Comparison of ENCODE assay signal across 8 cellular contexts in the genomic region with DNA sequence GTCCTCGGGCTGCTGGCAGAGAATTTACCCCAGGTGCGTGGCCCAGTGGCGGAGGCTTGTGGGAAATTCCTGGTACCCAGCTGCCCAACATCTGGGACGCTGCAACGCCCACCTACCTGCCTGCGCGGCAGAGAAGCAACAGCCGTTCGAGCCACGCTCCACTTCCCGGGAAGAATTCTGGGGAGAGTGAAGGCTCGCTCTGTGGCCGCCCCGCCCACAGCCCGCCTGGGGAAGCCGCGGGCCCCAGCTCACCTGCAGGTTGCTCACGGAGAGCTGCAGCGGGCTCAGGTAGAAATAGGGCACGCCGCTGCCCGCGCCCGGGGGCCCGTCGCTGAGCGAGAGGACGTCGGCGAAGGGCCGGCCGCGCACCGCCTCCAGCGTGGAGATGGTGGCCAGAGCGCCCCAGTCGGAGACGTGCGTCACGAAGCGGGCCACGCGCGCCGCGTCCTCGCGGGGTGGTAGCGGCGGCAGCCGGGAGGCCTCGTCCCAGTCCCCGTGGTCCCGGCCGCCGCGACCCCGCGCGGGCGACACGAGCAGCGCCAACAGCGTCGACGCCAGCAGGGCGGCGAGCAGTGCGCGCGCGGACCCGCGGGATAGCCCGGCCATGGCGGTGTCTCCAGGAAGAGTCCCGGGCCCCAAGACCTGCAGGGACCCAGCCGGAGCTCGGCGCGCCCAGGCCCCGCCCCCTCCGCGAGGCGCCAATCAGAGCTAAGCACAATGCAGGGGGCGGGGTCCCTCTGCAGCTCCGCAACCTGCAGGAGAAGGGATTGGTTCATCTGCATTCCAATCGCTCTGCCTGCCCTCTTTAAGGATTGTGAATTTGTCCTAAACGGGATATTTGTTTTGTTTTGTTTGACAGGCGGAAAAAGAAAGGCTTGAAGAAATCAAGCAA. TPM values are rescaled to one million over a fixed set of nuclear protein-coding genes. Genes with fewer than 3 reads are reported as not detected.
DNase-seq lines count a peak whose midpoint lies in the region; ATAC-seq and TF ChIP-seq lines count a peak whose summit lies in the region.

A gene (minus strand): TSS at position 627 of the 892 bp plus-strand sequence.

- H3K4me1 Mint-ChIP-seq in activated naive CD8-positive, alpha-beta T cell treated with anti-CD3 and anti-CD28 coated beads, Interleukin-2, amount 50 U/mL, for 24 hours: peaks cover 38% of the 10 kb centered on the region

- H3K9ac ChIP-seq in parathyroid adenoma: peak within 1 kb of the TSS; percentile 37

- H3K36me3 ChIP-seq in parathyroid adenoma (ENCODE audit: control insufficient read depth, insufficient read depth, low read length) (no peaks in the 10 kb centered on the region), tibial nerve (no peaks in the 10 kb centered on the region)

- ATAC-seq in HG02763 (IDR thresholded peaks at IDR 0.05; ENCODE audit: unreplicated experiment) (peak; percentile 98), Right ventricle myocardium superior (ENCODE audit: poor library complexity) (peak; percentile 99)
- peak; percentile 100 for ATAC-seq in activated naive CD8-positive, alpha-beta T cell treated with anti-CD3 and anti-CD28 coated beads, Interleukin-2, amount 50 U/mL, for 24 hours

- H3K9me3 ChIP-seq in parathyroid adenoma (ENCODE audit: control insufficient read depth, low read length) (no peaks in the 10 kb centered on the region), tibial nerve (no peaks in the 10 kb centered on the region)

- no peaks in the 10 kb centered on the region for H3K36me3 Mint-ChIP-seq in activated naive CD8-positive, alpha-beta T cell treated with anti-CD3 and anti-CD28 coated beads, Interleukin-2, amount 50 U/mL, for 24 hours (ENCODE audit: low read depth)

- H3K4me3 ChIP-seq in GM12865 (ENCODE audit: low read depth, low read length) (peak within 1 kb of the TSS; percentile 88), parathyroid adenoma (ENCODE audit: low read depth, low read length) (peak within 1 kb of the TSS; percentile 60), tibial nerve (peak within 1 kb of the TSS; percentile 61 to 90 (median 72))

- H3K4me3 Mint-ChIP-seq in activated naive CD8-positive, alpha-beta T cell treated with anti-CD3 and anti-CD28 coated beads, Interleukin-2, amount 50 U/mL, for 24 hours: peak within 1 kb of the TSS; percentile 77

- WGBS in tibial nerve, 2 donors: 2% methylated on average over 50 to 66 of the region's 90 CpGs

- no peaks in the 10 kb centered on the region for H3K9me3 Mint-ChIP-seq in activated naive CD8-positive, alpha-beta T cell treated with anti-CD3 and anti-CD28 coated beads, Interleukin-2, amount 50 U/mL, for 24 hours

- peak; percentile 81 to 93 for TF ChIP-seq POLR2A in tibial nerve (IDR thresholded peaks at IDR 0.05)

- peak within 1 kb of the TSS; percentile 91 for H2AFZ ChIP-seq in parathyroid adenoma

- peak within 1 kb of the TSS; percentile 74 for H3K4me2 ChIP-seq in parathyroid adenoma (ENCODE audit: low read length)

- peak; percentile 92 for DNase-seq in GM12865 (ENCODE audit: low read depth)
- peak; percentile 11 for DNase-seq in NCI-H1417 treated with DMSO at 0.1 percent for 48 hours (lab: John Stamatoyannopoulos, UW)
- DNase-seq in SW480 (ENCODE audit: low spot score): peak; percentile 91
- DNase-seq in activated naive CD8-positive, alpha-beta T cell treated with anti-CD3 and anti-CD28 coated beads, Interleukin-2, amount 50 U/mL, for 24 hours: peak; percentile 92
- DNase-seq in Right ventricle myocardium superior: peak; percentile 97
- peak; percentile 84 to 91 for DNase-seq in tibial nerve (ENCODE audit: low spot score in 2 of 2)

- peak in 1 of 2 donors; percentile 82 for TF ChIP-seq EP300 in tibial nerve (IDR thresholded peaks at IDR 0.05)

- H3K4me1 ChIP-seq in parathyroid adenoma (peaks cover 10% of the 10 kb centered on the region), tibial nerve (peaks cover 0 to 38% (median 9%) of the 10 kb centered on the region in 4 donors)

- no peaks in the 10 kb centered on the region for H3K79me2 ChIP-seq in parathyroid adenoma

- intact Hi-C loops in Right ventricle myocardium superior (cut with DNase I): no loop called here

- no peak for TF ChIP-seq CTCF in GM12865 (IDR thresholded peaks at IDR 0.05; ENCODE audit: insufficient read depth, low read depth, low read length, missing control alignments)
- TF ChIP-seq CTCF in parathyroid adenoma (IDR thresholded peaks at IDR 0.05): no peak
- peak in 3 of 5 experiments; percentile 12 to 52 (median 49) for TF ChIP-seq CTCF in tibial nerve (IDR thresholded peaks at IDR 0.05)

- H3K27ac Mint-ChIP-seq in activated naive CD8-positive, alpha-beta T cell treated with anti-CD3 and anti-CD28 coated beads, Interleukin-2, amount 50 U/mL, for 24 hours: no peak within 1 kb of the TSS

- H3K27me3 Mint-ChIP-seq in activated naive CD8-positive, alpha-beta T cell treated with anti-CD3 and anti-CD28 coated beads, Interleukin-2, amount 50 U/mL, for 24 hours: peaks cover 2% of the 10 kb centered on the region

- no peaks in the 10 kb centered on the region for H3K27me3 ChIP-seq in parathyroid adenoma (ENCODE audit: control insufficient read depth, insufficient read depth, low read length)
- no peaks in the 10 kb centered on the region for H3K27me3 ChIP-seq in tibial nerve

- H3K27ac ChIP-seq in parathyroid adenoma (peak within 1 kb of the TSS; percentile 77), tibial nerve (peak within 1 kb of the TSS; percentile 65 to 89 (median 85))

RNA-seq across cellular contexts. Expression of the gene that starts here (rescaled TPM):
- total RNA-seq in Right ventricle myocardium superior: 68.3 TPM
- 100 to 1,000 TPM; 154 to 191 (median 164) TPM for total RNA-seq in tibial nerve

Comparison
In these comparisons a context has a peak if more than half of its experiments do, and no peak if none do; other contexts are left out.
1. Peak in every context shown above with its lines: DNase-seq, ATAC-seq, H3K4me3 ChIP-seq and H3K27ac ChIP-seq.
2. DNase-seq: peak in every context shown above with its lines; median percentile 97 in Right ventricle myocardium superior; 92 in GM12865; 92 in activated naive CD8-positive, alpha-beta T cell treated with anti-CD3 and anti-CD28 coated beads, Interleukin-2, amount 50 U/mL, for 24 hours; 91 in SW480; 88 in tibial nerve; 11 in NCI-H1417 treated with DMSO at 0.1 percent for 48 hours.
3. CTCF ChIP-seq: peak in tibial nerve (3 of 5); none in GM12865 (single experiment) and parathyroid adenoma (single experiment).